Comparison of ENCODE assay signal across 8 cellular contexts in genomic region chr13:31797154-31797775, GRCh38.
DNase-seq lines count a peak whose midpoint lies in the region; ATAC-seq and FAIRE-seq lines count a peak whose summit lies in the region.

No MANE protein-coding gene starts in this region.

- ATAC-seq in GM19395 (IDR thresholded peaks at IDR 0.05; ENCODE audit: unreplicated experiment) (no peak), GM21737 (IDR thresholded peaks at IDR 0.05; ENCODE audit: unreplicated experiment) (no peak), GM19452 (IDR thresholded peaks at IDR 0.05; ENCODE audit: unreplicated experiment) (no peak)

- no peak for FAIRE-seq in HTR-8/SVneo (lab: Jason Lieb, UNC)

- DNase-seq in AG08395 (ENCODE audit: low spot score): peak; percentile 77
- DNase-seq in HTR-8/SVneo (ENCODE audit: insufficient read length, low spot score): peak; percentile 39
- DNase-seq in amniotic stem cell (lab: John Stamatoyannopoulos, UW): peak; percentile 37
- DNase-seq in left kidney (ENCODE audit: low read depth, low spot score): peak; percentile 57
- no peak for DNase-seq in NCI-H1436 (lab: John Stamatoyannopoulos, UW)
